11 cellular contexts compared by ENCODE assay signal in the genomic region with DNA sequence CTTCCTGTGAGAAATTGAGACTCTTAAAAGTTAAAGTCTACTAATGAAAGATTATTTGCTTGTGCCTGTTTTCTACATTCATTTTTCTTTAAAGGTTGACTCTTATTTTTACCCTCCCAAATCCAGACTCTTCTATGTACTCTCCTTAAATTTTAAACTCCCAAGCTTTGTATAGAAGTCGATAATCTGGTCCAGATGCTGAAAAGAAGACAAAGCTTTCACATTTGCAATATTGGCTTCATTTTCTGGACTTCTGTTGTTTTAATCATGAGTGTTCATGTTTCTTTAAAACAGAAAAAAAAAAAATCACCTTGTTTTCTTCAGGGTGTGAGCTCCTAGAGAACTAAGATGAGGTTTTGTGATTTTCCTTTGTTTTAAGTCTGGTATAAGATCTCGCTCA. TPM values are rescaled to one million over a fixed set of nuclear protein-coding genes. Genes with fewer than 3 reads are reported as not detected.
DNase-seq lines count a peak whose midpoint lies in the region; ATAC-seq and TF ChIP-seq lines count a peak whose summit lies in the region.
"Had no signal": no experiment of that assay in that cellular context is flagged by ENCODE, and none has a peak within 500 bp of the region (broad histone marks: within the 10 kb centered on the region; RNA-seq: fewer than 3 reads in every experiment).

No MANE protein-coding gene starts in this region.

- no peak overlapping the region for H3K4me3 ChIP-seq in BLaER1 treated with 17β-estradiol and CSF1 and Interleukin-3, amounts not matched to agents 10 nM and 100 nM
- H3K4me3 ChIP-seq in HL-60 (replicated peaks; ENCODE audit: insufficient read depth, low read length) (no peak overlapping the region), brain microvascular endothelial cell (ENCODE audit: low read depth, low read length) (no peak overlapping the region), neural progenitor cell (no peak overlapping the region), H7 (ENCODE audit: insufficient read depth, low read depth, low read length) (no peak overlapping the region)

- H3K27ac Mint-ChIP-seq in neural progenitor cell: peak overlapping the region; percentile 55

- peak overlapping the region in 6 of 11 experiments; percentile 21 to 66 (median 62); a peak in 7 of 22 replicates for H3K4me2 ChIP-seq in BLaER1 treated with 17β-estradiol and CSF1 and Interleukin-3, amounts not matched to agents 10 nM and 100 nM
- no peak overlapping the region for H3K4me2 ChIP-seq in neural progenitor cell

- H3K4me1 Mint-ChIP-seq in neural progenitor cell: peaks cover 13% of the 10 kb centered on the region

- no peak overlapping the region for H3K4me3 Mint-ChIP-seq in neural progenitor cell

- H4K20me1 ChIP-seq in BLaER1 treated with 17β-estradiol and CSF1 and Interleukin-3, amounts not matched to agents 10 nM and 100 nM: peaks cover 0 to 73% (median 11%) of the 10 kb centered on the region in 11 experiments; a peak in 14 of 22 replicates
- peaks cover 8% of the 10 kb centered on the region for H4K20me1 ChIP-seq in neural progenitor cell (ENCODE audit: low read depth)

- peak overlapping the region in 6 of 11 experiments; percentile 6 to 55 (median 44); a peak in 8 of 22 replicates for H3K27ac ChIP-seq in BLaER1 treated with 17β-estradiol and CSF1 and Interleukin-3, amounts not matched to agents 10 nM and 100 nM
- H3K27ac ChIP-seq in HL-60 (replicated peaks) (peak overlapping the region; percentile 1; the same call in 1 of the 2 replicates), brain microvascular endothelial cell (peak overlapping the region; percentile 67), neural progenitor cell (no peak overlapping the region)

- peaks cover 37% of the 10 kb centered on the region for H3K36me3 Mint-ChIP-seq in neural progenitor cell

- peaks cover 2% of the 10 kb centered on the region for H3K9me3 Mint-ChIP-seq in neural progenitor cell

- peaks cover 14 to 19% (median 15%) of the 10 kb centered on the region in 11 experiments for H3K9me3 ChIP-seq in BLaER1 treated with 17β-estradiol and CSF1 and Interleukin-3, amounts not matched to agents 10 nM and 100 nM (replicated peaks in 1 of 11)
- no peaks in the 10 kb centered on the region for H3K9me3 ChIP-seq in neural progenitor cell (ENCODE audit: low read depth)

- TF ChIP-seq CTCF in HL-60 (IDR thresholded peaks at IDR 0.05; ENCODE audit: insufficient read depth, low read length) (no peak), brain microvascular endothelial cell (IDR thresholded peaks at IDR 0.05; ENCODE audit: low read depth, low read length, missing control alignments) (no peak), neural progenitor cell (IDR thresholded peaks at IDR 0.05) (no peak)

- H3K9ac ChIP-seq in BLaER1 treated with 17β-estradiol and CSF1 and Interleukin-3, amounts not matched to agents 10 nM and 100 nM: no peak overlapping the region
- H3K9ac ChIP-seq in neural progenitor cell: no peak overlapping the region

- ATAC-seq in HG02885 (IDR thresholded peaks at IDR 0.05; ENCODE audit: poor library complexity, unreplicated experiment): no peak

- peaks cover 5% of the 10 kb centered on the region for H3K27me3 Mint-ChIP-seq in neural progenitor cell (ENCODE audit: insufficient read depth, low read depth)

- H3K36me3 ChIP-seq in BLaER1 treated with 17β-estradiol and CSF1 and Interleukin-3, amounts not matched to agents 10 nM and 100 nM: peaks cover 64 to 93% (median 73%) of the 10 kb centered on the region in 11 experiments
- H3K36me3 ChIP-seq in brain microvascular endothelial cell (replicated peaks): peaks cover 25% of the 10 kb centered on the region
- peaks cover 8% of the 10 kb centered on the region for H3K36me3 ChIP-seq in neural progenitor cell
- peaks cover 8% of the 10 kb centered on the region for H3K36me3 ChIP-seq in H7 (replicated peaks; ENCODE audit: control insufficient read depth, insufficient read depth, low read length)

- no peak overlapping the region for H2AFZ ChIP-seq in neural progenitor cell (replicated peaks)

- H3K79me2 ChIP-seq in neural progenitor cell (ENCODE audit: low read depth): peaks cover 31% of the 10 kb centered on the region

- H3K4me1 ChIP-seq in BLaER1 treated with 17β-estradiol and CSF1 and Interleukin-3, amounts not matched to agents 10 nM and 100 nM: peaks cover 19 to 40% (median 32%) of the 10 kb centered on the region in 10 experiments
- H3K4me1 ChIP-seq in neural progenitor cell: no peaks in the 10 kb centered on the region

- peaks cover 8% of the 10 kb centered on the region for H3F3A ChIP-seq in neural progenitor cell (ENCODE audit: low read depth)

- no peaks in the 10 kb centered on the region for H3K27me3 ChIP-seq in BLaER1 treated with 17β-estradiol and CSF1 and Interleukin-3, amounts not matched to agents 10 nM and 100 nM
- no peaks in the 10 kb centered on the region for H3K27me3 ChIP-seq in HL-60 (ENCODE audit: insufficient read depth, poor library complexity, severe bottlenecking)
- H3K27me3 ChIP-seq in brain microvascular endothelial cell (replicated peaks): no peaks in the 10 kb centered on the region
- no peaks in the 10 kb centered on the region for H3K27me3 ChIP-seq in neural progenitor cell
- no peaks in the 10 kb centered on the region for H3K27me3 ChIP-seq in H7 (ENCODE audit: control insufficient read depth, insufficient read depth, low read length)

- DNase-seq in HL-60 (ENCODE audit: low read depth in 1 of 2, low spot score in 1 of 2) (no peak), brain microvascular endothelial cell (no peak), neural progenitor cell (ENCODE audit: low spot score) (no peak), H7 (no peak), ecto neural progenitor cell (ENCODE audit: low spot score) (no peak), KG1 (lab: John Stamatoyannopoulos, UW) (no peak)
- DNase-seq: activated CD4-positive, CD25-positive, alpha-beta regulatory T cell treated with anti-CD3 and anti-CD28 coated beads, Interleukin-2, amount 50 U/mL, for 72 hours; left ventricle myocardium superior; NCI-H774 had no signal

- in situ Hi-C loops in brain microvascular endothelial cell (cut with HindIII; ENCODE audit: low pct_ligation_motif_present, low sequenced_read_pairs): loop anchor here (25.0 kb wide), 1 partner anchor 119 kb away; no protein-coding TSS in a partner anchor

RNA-seq across cellular contexts. Expression of a gene that starts 53.2 kb away (rescaled TPM):
- 47.9 and 58.8 TPM in 2 replicates for total RNA-seq in neural progenitor cell (ENCODE audit: low replicate concordance)
- total RNA-seq in H7 (2014; rRNA removed; shearing (Covaris generic)): 55.8 and 58.3 TPM in 2 replicates
